Comparison of ENCODE assay signal across 9 cellular contexts in the genomic region with DNA sequence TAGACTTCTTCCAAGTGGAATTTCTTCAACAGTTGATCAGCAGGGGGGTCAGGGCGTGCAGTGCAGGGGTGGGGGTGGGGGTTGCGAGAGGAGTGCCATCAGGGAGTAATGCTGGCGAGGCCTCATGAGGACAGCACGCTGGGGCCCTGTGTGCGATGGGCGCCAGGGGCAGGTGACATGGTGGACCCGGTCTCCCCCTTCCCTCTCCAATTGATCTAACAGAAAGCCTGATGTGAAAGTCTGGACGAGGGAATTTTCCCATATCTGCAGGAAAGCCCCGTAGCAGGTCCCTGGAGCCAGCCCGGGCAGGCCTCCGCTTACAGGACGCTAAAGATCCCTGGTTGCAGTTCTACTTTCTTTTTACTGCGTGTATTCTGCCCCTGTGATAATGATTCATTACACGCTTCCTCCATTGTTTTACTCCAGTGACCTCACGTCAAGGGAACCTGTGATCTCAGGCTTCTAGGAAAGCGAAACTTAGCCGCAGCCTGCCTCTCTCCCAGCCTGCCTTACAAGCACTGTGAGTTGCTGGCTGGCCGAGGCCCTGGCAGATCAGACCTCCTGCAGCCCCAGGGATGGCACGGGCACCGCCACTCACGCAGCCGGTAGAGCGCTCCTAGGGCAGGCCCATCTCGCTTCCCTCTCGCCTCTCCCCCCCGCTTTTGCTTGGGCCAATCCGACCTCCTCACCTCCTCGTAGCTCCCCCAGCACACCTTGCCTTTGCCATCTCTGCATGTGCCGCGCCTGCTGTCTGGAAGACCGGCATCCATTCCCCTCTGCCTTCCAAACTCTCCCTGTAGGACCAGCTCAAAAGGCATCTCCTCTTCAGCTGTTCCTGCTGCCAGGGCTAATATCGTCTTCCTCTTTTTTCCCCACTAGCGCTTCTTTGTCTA. TPM values are rescaled to one million over a fixed set of nuclear protein-coding genes. Genes with fewer than 3 reads are reported as not detected.
DNase-seq lines count a peak whose midpoint lies in the region; ATAC-seq and TF ChIP-seq lines count a peak whose summit lies in the region.
"Had no signal": no experiment of that assay in that cellular context is flagged by ENCODE, and none has a peak within 500 bp of the region (broad histone marks: within the 10 kb centered on the region; RNA-seq: fewer than 3 reads in every experiment).

No MANE protein-coding gene starts in this region.

- peak overlapping the region; percentile 71 for H2AFZ ChIP-seq in fibroblast of lung (ENCODE audit: low read length)
- peak overlapping the region; percentile 87 for H2AFZ ChIP-seq in neuronal stem cell (ENCODE audit: low read length)

- peak overlapping the region; percentile 83 for H2BK5ac ChIP-seq in neuronal stem cell (ENCODE audit: low read length)

- H3K4me3 ChIP-seq in fibroblast of lung (replicated peaks in 1 of 4; ENCODE audit: control extremely low read depth in 1 of 4, insufficient read depth in 1 of 4, low read depth in 3 of 4, low read length in 4 of 4) (peak overlapping the region; percentile 4 to 51 (median 31)), neuronal stem cell (ENCODE audit: low read length in 2 of 2) (no peak overlapping the region), stomach smooth muscle (ENCODE audit: low read length in 2 of 2) (peak overlapping the region; percentile 75)

- H2BK12ac ChIP-seq in neuronal stem cell (ENCODE audit: low read length), result peak overlapping the region; percentile 33

- H3K18ac ChIP-seq in neuronal stem cell (ENCODE audit: low read length), result peak overlapping the region; percentile 80

- H3K4me2 ChIP-seq in fibroblast of lung (ENCODE audit: extremely low read depth, insufficient read depth, low read length) (peak overlapping the region; percentile 82), neuronal stem cell (ENCODE audit: insufficient read depth, low read length, poor library complexity, severe bottlenecking) (peak overlapping the region; percentile 14)

- no peak overlapping the region for H3K4ac ChIP-seq in neuronal stem cell (ENCODE audit: low read length)

- no peak overlapping the region for H4K8ac ChIP-seq in neuronal stem cell (ENCODE audit: low read depth, low read length)

- no peak overlapping the region for H2BK120ac ChIP-seq in neuronal stem cell (ENCODE audit: low read depth, low read length)

- no peaks in the 10 kb centered on the region for H4K20me1 ChIP-seq in fibroblast of lung (ENCODE audit: control insufficient read depth, extremely low read depth, insufficient read depth, low read length)

- DNase-seq in NCI-H1436 (lab: John Stamatoyannopoulos, UW) (peak; percentile 4), NCI-H1436 treated with DMSO at 0.1 percent for 48 hours (lab: John Stamatoyannopoulos, UW) (no peak), fibroblast of lung (ENCODE audit: low read depth in 2 of 2) (peak; percentile 74 to 91), neuronal stem cell (ENCODE audit: low spot score) (no peak)
- DNase-seq in NK-92 treated with Interleukin-12 subunit alpha and Interleukin-12 subunit beta, amount 100 ng/mL, for 24 hours (lab: John Stamatoyannopoulos, UW), result peak; percentile 67
- DNase-seq in activated T-cell treated with anti-CD3 and anti-CD28 coated beads, Interleukin-2, amount 50 U/mL, for 4 hours, result peak; percentile 77

- H2AK5ac ChIP-seq in neuronal stem cell (ENCODE audit: low read depth, low read length), result no peak overlapping the region

- H3K4me1 ChIP-seq in fibroblast of lung (ENCODE audit: control insufficient read depth, extremely low read depth, insufficient read depth, low read length), result no peaks in the 10 kb centered on the region
- peaks cover 0 to 7% of the 10 kb centered on the region in 2 donors for H3K4me1 ChIP-seq in neuronal stem cell (ENCODE audit: control insufficient read depth in 2 of 2, insufficient read depth in 1 of 2, low read depth in 1 of 2, low read length in 2 of 2)
- peaks cover 9% of the 10 kb centered on the region for H3K4me1 ChIP-seq in stomach smooth muscle (ENCODE audit: control insufficient read depth, insufficient read depth, low read length)

- peak overlapping the region; percentile 87 for H3K4me3 Mint-ChIP-seq in activated T-cell treated with anti-CD3 and anti-CD28 coated beads, Interleukin-2, amount 50 U/mL, for 4 hours

- H3K27me3 Mint-ChIP-seq in activated T-cell treated with anti-CD3 and anti-CD28 coated beads, Interleukin-2, amount 50 U/mL, for 4 hours (ENCODE audit: low read depth), result no peaks in the 10 kb centered on the region

- no peak for TF ChIP-seq CTCF in fibroblast of lung (conservative IDR thresholded peaks at IDR 0.05 in 1 of 2, IDR thresholded peaks at IDR 0.05 in 1 of 2; ENCODE audit: low read depth in 1 of 2, low read length in 2 of 2)

- no CpG with 5 or more reads among the region's 33 CpGs for WGBS in neuronal stem cell (ENCODE audit: extremely low coverage in 2 of 2, insufficient read length in 2 of 2, insufficient replicate concordance in 1 of 2), 2 donors

- peak overlapping the region; percentile 9 for H3K14ac ChIP-seq in neuronal stem cell (ENCODE audit: low read length)

- H2BK15ac ChIP-seq in neuronal stem cell (ENCODE audit: low read length), result no peak overlapping the region

- H3K27me3 ChIP-seq in fibroblast of lung (ENCODE audit: control insufficient read depth, insufficient read depth, low read length) (no peaks in the 10 kb centered on the region), neuronal stem cell (ENCODE audit: control insufficient read depth in 3 of 3, insufficient read depth in 3 of 3, low read depth in 1 of 3, low read length in 3 of 3) (peaks cover 0 to 4% (median 3%) of the 10 kb centered on the region in 3 experiments), stomach smooth muscle (ENCODE audit: control insufficient read depth in 1 of 2, insufficient read depth in 2 of 2, low read length in 2 of 2) (no peaks in the 10 kb centered on the region)

- H3K79me2 ChIP-seq in fibroblast of lung (ENCODE audit: control insufficient read depth, insufficient read depth, low read length), result no peaks in the 10 kb centered on the region

- peak overlapping the region; percentile 33 for H3K27ac ChIP-seq in fibroblast of lung (ENCODE audit: insufficient read depth, low read length)
- no peak overlapping the region for H3K27ac ChIP-seq in neuronal stem cell (replicated peaks; ENCODE audit: low read length)
- H3K27ac ChIP-seq in stomach smooth muscle (ENCODE audit: low read length), result peak overlapping the region; percentile 79
- H3K27ac ChIP-seq: 22Rv1 had no signal

- H3K36me3 Mint-ChIP-seq in activated T-cell treated with anti-CD3 and anti-CD28 coated beads, Interleukin-2, amount 50 U/mL, for 4 hours (ENCODE audit: insufficient read depth), result no peaks in the 10 kb centered on the region

- no peak overlapping the region for H3K23ac ChIP-seq in neuronal stem cell (ENCODE audit: low read depth, low read length, poor library complexity)

- H3K36me3 ChIP-seq in fibroblast of lung (ENCODE audit: control insufficient read depth, insufficient read depth, low read length), result no peaks in the 10 kb centered on the region
- H3K36me3 ChIP-seq in neuronal stem cell (replicated peaks in 1 of 2; ENCODE audit: control insufficient read depth in 2 of 2, insufficient read depth in 2 of 2, low read length in 2 of 2), result no peaks in the 10 kb centered on the region
- H3K36me3 ChIP-seq in stomach smooth muscle (ENCODE audit: control insufficient read depth in 2 of 2, insufficient read depth in 2 of 2, low read length in 2 of 2), result no peaks in the 10 kb centered on the region

- H3K9ac ChIP-seq in fibroblast of lung (ENCODE audit: insufficient read depth, low read length), result peak overlapping the region; percentile 26
- H3K9ac ChIP-seq in neuronal stem cell (ENCODE audit: low read depth, low read length, poor library complexity), result no peak overlapping the region
- peak overlapping the region; percentile 85 to 87 for H3K9ac ChIP-seq in stomach smooth muscle (ENCODE audit: low read length in 2 of 2)

- no peaks in the 10 kb centered on the region for H3K9me3 ChIP-seq in fibroblast of lung (ENCODE audit: control insufficient read depth, insufficient read depth, low read depth, low read length)
- H3K9me3 ChIP-seq in neuronal stem cell (replicated peaks in 1 of 2; ENCODE audit: control insufficient read depth in 2 of 2, insufficient read depth in 1 of 2, low read depth in 1 of 2, low read length in 2 of 2), result no peaks in the 10 kb centered on the region
- H3K9me3 ChIP-seq in stomach smooth muscle (ENCODE audit: control insufficient read depth in 2 of 2, low read length in 2 of 2), result no peaks in the 10 kb centered on the region

- peaks cover 40% of the 10 kb centered on the region for H3K4me1 Mint-ChIP-seq in activated T-cell treated with anti-CD3 and anti-CD28 coated beads, Interleukin-2, amount 50 U/mL, for 4 hours (ENCODE audit: low read depth)

- H3K9me3 Mint-ChIP-seq in activated T-cell treated with anti-CD3 and anti-CD28 coated beads, Interleukin-2, amount 50 U/mL, for 4 hours, result no peaks in the 10 kb centered on the region

- no peak overlapping the region for H4K91ac ChIP-seq in neuronal stem cell (ENCODE audit: low read depth, low read length, poor library complexity)

- ATAC-seq in HG02973 (IDR thresholded peaks at IDR 0.05; ENCODE audit: unreplicated experiment), result peak; percentile 77
- ATAC-seq in activated T-cell treated with anti-CD3 and anti-CD28 coated beads, Interleukin-2, amount 50 U/mL, for 4 hours, result peak; percentile 96 to 97

- H3K79me1 ChIP-seq in neuronal stem cell (ENCODE audit: low read depth, low read length), result no peaks in the 10 kb centered on the region

RNA-seq across cellular contexts. Expression of gene NEURL3, which starts 19.2 kb away (rescaled TPM):
- total RNA-seq in activated T-cell treated with anti-CD3 and anti-CD28 coated beads, Interleukin-2, amount 50 U/mL, for 4 hours, result under 1 TPM in 2 of 3 donors, not detected in 1; 0.26 to 0.38 TPM
- not detected in 2 replicates for total RNA-seq in fibroblast of lung
- polyA plus RNA-seq in fibroblast of lung, result not detected in 2 replicates
- polyA plus RNA-seq in fibroblast of lung (2012), result not detected in 2 replicates
- polyA minus RNA-seq in fibroblast of lung (ENCODE audit: low replicate concordance), result not detected in 2 replicates
- polyA plus RNA-seq in neuronal stem cell (2013, experiment 1 of 2), result 0.06 TPM
- not detected for polyA plus RNA-seq in neuronal stem cell (2013, experiment 2 of 2)

RNA-seq across cellular contexts. Expression of gene ARID5A, which starts 50.6 kb away (rescaled TPM):
- 100 to 1,000 TPM; 131 to 169 (median 132) TPM for total RNA-seq in activated T-cell treated with anti-CD3 and anti-CD28 coated beads, Interleukin-2, amount 50 U/mL, for 4 hours
- 7.2 and 9.7 TPM in 2 replicates for total RNA-seq in fibroblast of lung
- polyA plus RNA-seq in fibroblast of lung, result 4.1 and 5.2 TPM in 2 replicates
- 12.1 TPM in 2 replicates for polyA plus RNA-seq in fibroblast of lung (2012)
- polyA minus RNA-seq in fibroblast of lung (ENCODE audit: low replicate concordance), result 5.3 and 9.2 TPM in 2 replicates
- polyA plus RNA-seq in neuronal stem cell (2013, experiment 1 of 2), result 1.7 TPM
- polyA plus RNA-seq in neuronal stem cell (2013, experiment 2 of 2), result 1.5 TPM

Comparison
In these comparisons a context has a peak if more than half of its experiments do, and no peak if none do; other contexts are left out.
1. DNase-seq: peak in NCI-H1436 (single experiment), NK-92 treated with Interleukin-12 subunit alpha and Interleukin-12 subunit beta, amount 100 ng/mL, for 24 hours (single experiment), activated T-cell treated with anti-CD3 and anti-CD28 coated beads, Interleukin-2, amount 50 U/mL, for 4 hours (single experiment) and fibroblast of lung (2 of 2); none in NCI-H1436 treated with DMSO at 0.1 percent for 48 hours (single experiment) and neuronal stem cell (single experiment).
2. H3K4me3 ChIP-seq: peak in fibroblast of lung (4 of 4) and stomach smooth muscle (2 of 2); none in neuronal stem cell (0 of 2).
3. RNA of gene ARID5A, which starts 50.6 kb away (total RNA-seq): 131 to 169 TPM in activated T-cell treated with anti-CD3 and anti-CD28 coated beads, Interleukin-2, amount 50 U/mL, for 4 hours; 7.2 to 9.7 TPM in fibroblast of lung; every median in the first group is over 10 times any median in the second.